In the genomic region with DNA sequence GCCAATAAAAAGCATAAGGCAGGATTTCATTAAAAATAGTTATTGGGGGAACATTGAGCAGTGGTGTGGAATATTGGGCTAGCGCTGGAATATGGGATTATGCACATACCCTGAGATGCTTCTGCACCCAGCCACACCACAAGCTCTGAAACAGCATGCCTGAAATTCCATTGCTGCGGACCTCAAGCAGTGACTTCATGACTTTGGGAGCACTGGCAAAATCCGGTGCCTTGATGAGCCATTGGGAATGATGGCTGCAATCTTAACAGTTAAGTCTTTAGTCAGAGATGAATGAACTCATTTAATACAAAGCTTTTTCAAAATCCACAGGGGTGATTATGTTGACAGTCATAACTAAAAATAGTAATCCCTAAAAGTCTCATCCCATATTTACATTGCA, we compare ENCODE assay signal across 22 cellular contexts.
"Had no signal": no experiment of that assay in that cellular context is flagged by ENCODE, and none has a peak within 500 bp of the region (broad histone marks: within the 10 kb centered on the region; RNA-seq: fewer than 3 reads in every experiment).

No MANE protein-coding gene starts in this region.

- H3K4me1 ChIP-seq: esophagus squamous epithelium, foreskin keratinocyte, heart left ventricle, lower lobe of right lung, sigmoid colon, stomach, testis, upper lobe of right lung had no signal

- H3K36me3 ChIP-seq: brain microvascular endothelial cell, esophagus squamous epithelium, heart left ventricle, lower lobe of right lung, sigmoid colon, stomach, upper lobe of right lung had no signal

- ATAC-seq: foreskin keratinocyte, heart left ventricle, left colon, lower lobe of right lung, upper lobe of right lung had no signal

- H3K9me3 ChIP-seq: esophagus squamous epithelium, lower lobe of right lung, testis, upper lobe of right lung had no signal

- H3K27ac ChIP-seq: brain microvascular endothelial cell, esophagus squamous epithelium, foreskin keratinocyte, heart left ventricle, lower lobe of right lung, sigmoid colon, stomach, testis, upper lobe of right lung had no signal

- H3K9me3 Mint-ChIP-seq: activated CD4-positive, alpha-beta T cell treated with anti-CD3 and anti-CD28 coated beads, Interleukin-2, amount 10 ng/mL, durations not matched to agents 24 days and 14 days; activated naive CD8-positive, alpha-beta T cell treated with anti-CD3 and anti-CD28 coated beads for 36 hours; T-helper 2 cell treated with Interferon-gamma antibody and Interleukin-4, amounts not matched to agents 5 μg/mL and 100 μg/mL, for 36 hours had no signal

- H3K36me3 Mint-ChIP-seq: activated naive CD8-positive, alpha-beta T cell treated with anti-CD3 and anti-CD28 coated beads for 36 hours; mesothelial cell of epicardium had no signal

- H3K4me3 ChIP-seq: esophagus squamous epithelium, heart left ventricle, lower lobe of right lung, sigmoid colon, stomach, testis, upper lobe of right lung had no signal

- H3K4me3 Mint-ChIP-seq: activated CD4-positive, alpha-beta T cell treated with anti-CD3 and anti-CD28 coated beads, Interleukin-2, amount 10 ng/mL, durations not matched to agents 24 days and 14 days; activated naive CD8-positive, alpha-beta T cell treated with anti-CD3 and anti-CD28 coated beads for 36 hours; central memory CD8-positive, alpha-beta T cell; mesothelial cell of epicardium; neural crest cell; T-helper 2 cell treated with Interferon-gamma antibody and Interleukin-4, amounts not matched to agents 5 μg/mL and 100 μg/mL, for 36 hours had no signal

- H3K27me3 ChIP-seq: brain microvascular endothelial cell, esophagus squamous epithelium, foreskin keratinocyte, sigmoid colon, stomach, testis, upper lobe of right lung had no signal

- FAIRE-seq: endothelial cell of umbilical vein had no signal

- DNase-seq: activated CD4-positive, alpha-beta T cell treated with anti-CD3 and anti-CD28 coated beads, Interleukin-2, amount 10 ng/mL, durations not matched to agents 24 days and 14 days; activated CD4-positive, CD25-positive, alpha-beta regulatory T cell; activated CD8-positive, alpha-beta memory T cell treated with anti-CD3 and anti-CD28 coated beads for 24 hours; activated naive CD8-positive, alpha-beta T cell treated with anti-CD3 and anti-CD28 coated beads for 36 hours; amygdala; brain microvascular endothelial cell; effector CD8-positive, alpha-beta T cell; esophagus squamous epithelium; foreskin keratinocyte; heart left ventricle; left colon; lower lobe of right lung; sigmoid colon; stimulated activated CD4-positive, alpha-beta T cell treated with anti-CD3 and anti-CD28 coated beads, Interleukin-1b, Interleukin-23, amount 100 ng/mL, for 48 hours; stomach; testis; upper lobe of right lung had no signal

- H3K27ac Mint-ChIP-seq: activated CD4-positive, alpha-beta T cell treated with anti-CD3 and anti-CD28 coated beads, Interleukin-2, amount 10 ng/mL, durations not matched to agents 24 days and 14 days; activated naive CD8-positive, alpha-beta T cell treated with anti-CD3 and anti-CD28 coated beads for 36 hours; mesothelial cell of epicardium; T-helper 2 cell treated with Interferon-gamma antibody and Interleukin-4, amounts not matched to agents 5 μg/mL and 100 μg/mL, for 36 hours had no signal

- H3K27me3 Mint-ChIP-seq: activated CD4-positive, alpha-beta T cell treated with anti-CD3 and anti-CD28 coated beads, Interleukin-2, amount 10 ng/mL, durations not matched to agents 24 days and 14 days; activated naive CD8-positive, alpha-beta T cell treated with anti-CD3 and anti-CD28 coated beads for 36 hours; central memory CD8-positive, alpha-beta T cell had no signal

- H3K4me1 Mint-ChIP-seq: activated CD4-positive, alpha-beta T cell treated with anti-CD3 and anti-CD28 coated beads, Interleukin-2, amount 10 ng/mL, durations not matched to agents 24 days and 14 days; activated naive CD8-positive, alpha-beta T cell treated with anti-CD3 and anti-CD28 coated beads for 36 hours; central memory CD8-positive, alpha-beta T cell; neural crest cell had no signal
